Comparison of ENCODE assay signal across 1 cellular context in genomic region chr6:150755042-150755441, GRCh38.
TF ChIP-seq lines count a peak whose summit lies in the region.

No MANE protein-coding gene starts in this region.

TF ChIP-seq in HEK293, 187 proteins besides CTCF, POLR2A, EP300 and RAD21 (continued from another document):
- TF ChIP-seq, protein P1, sequence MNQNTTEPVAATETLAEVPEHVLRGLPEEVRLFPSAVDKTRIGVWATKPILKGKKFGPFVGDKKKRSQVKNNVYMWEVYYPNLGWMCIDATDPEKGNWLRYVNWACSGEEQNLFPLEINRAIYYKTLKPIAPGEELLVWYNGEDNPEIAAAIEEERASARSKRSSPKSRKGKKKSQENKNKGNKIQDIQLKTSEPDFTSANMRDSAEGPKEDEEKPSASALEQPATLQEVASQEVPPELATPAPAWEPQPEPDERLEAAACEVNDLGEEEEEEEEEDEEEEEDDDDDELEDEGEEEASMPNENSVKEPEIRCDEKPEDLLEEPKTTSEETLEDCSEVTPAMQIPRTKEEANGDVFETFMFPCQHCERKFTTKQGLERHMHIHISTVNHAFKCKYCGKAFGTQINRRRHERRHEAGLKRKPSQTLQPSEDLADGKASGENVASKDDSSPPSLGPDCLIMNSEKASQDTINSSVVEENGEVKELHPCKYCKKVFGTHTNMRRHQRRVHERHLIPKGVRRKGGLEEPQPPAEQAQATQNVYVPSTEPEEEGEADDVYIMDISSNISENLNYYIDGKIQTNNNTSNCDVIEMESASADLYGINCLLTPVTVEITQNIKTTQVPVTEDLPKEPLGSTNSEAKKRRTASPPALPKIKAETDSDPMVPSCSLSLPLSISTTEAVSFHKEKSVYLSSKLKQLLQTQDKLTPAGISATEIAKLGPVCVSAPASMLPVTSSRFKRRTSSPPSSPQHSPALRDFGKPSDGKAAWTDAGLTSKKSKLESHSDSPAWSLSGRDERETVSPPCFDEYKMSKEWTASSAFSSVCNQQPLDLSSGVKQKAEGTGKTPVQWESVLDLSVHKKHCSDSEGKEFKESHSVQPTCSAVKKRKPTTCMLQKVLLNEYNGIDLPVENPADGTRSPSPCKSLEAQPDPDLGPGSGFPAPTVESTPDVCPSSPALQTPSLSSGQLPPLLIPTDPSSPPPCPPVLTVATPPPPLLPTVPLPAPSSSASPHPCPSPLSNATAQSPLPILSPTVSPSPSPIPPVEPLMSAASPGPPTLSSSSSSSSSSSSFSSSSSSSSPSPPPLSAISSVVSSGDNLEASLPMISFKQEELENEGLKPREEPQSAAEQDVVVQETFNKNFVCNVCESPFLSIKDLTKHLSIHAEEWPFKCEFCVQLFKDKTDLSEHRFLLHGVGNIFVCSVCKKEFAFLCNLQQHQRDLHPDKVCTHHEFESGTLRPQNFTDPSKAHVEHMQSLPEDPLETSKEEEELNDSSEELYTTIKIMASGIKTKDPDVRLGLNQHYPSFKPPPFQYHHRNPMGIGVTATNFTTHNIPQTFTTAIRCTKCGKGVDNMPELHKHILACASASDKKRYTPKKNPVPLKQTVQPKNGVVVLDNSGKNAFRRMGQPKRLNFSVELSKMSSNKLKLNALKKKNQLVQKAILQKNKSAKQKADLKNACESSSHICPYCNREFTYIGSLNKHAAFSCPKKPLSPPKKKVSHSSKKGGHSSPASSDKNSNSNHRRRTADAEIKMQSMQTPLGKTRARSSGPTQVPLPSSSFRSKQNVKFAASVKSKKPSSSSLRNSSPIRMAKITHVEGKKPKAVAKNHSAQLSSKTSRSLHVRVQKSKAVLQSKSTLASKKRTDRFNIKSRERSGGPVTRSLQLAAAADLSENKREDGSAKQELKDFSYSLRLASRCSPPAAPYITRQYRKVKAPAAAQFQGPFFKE (tag by site-specific recombination; IDR thresholded peaks at IDR 0.05; ENCODE audit: borderline replicate concordance): no peak
- TF ChIP-seq ZNF623 (tag by site-specific recombination; IDR thresholded peaks at IDR 0.05) (no peak), ZBTB17 (tag by site-specific recombination; IDR thresholded peaks at IDR 0.05) (peak; percentile 53), ZNF362 (tag by site-specific recombination; IDR thresholded peaks at IDR 0.05) (0 out of 2 replicates have a peak, but pooled peaks have one; percentile 42), ZBTB21 (tag by site-specific recombination; IDR thresholded peaks at IDR 0.05) (no peak), ZXDB (tag by site-specific recombination; IDR thresholded peaks at IDR 0.05) (0 out of 2 replicates have a peak, but pooled peaks have one; percentile 33), ZNF600 (tag by site-specific recombination; IDR thresholded peaks at IDR 0.05) (no peak), SP7 (tag by site-specific recombination; IDR thresholded peaks at IDR 0.05) (0 out of 2 replicates have a peak, but pooled peaks have one; percentile 53), MZF1 (tag by site-specific recombination; IDR thresholded peaks at IDR 0.05; ENCODE audit: borderline replicate concordance) (peak; percentile 66; the same call in 1 of the 2 replicates), KLF8 (tag by site-specific recombination; IDR thresholded peaks at IDR 0.05) (0 out of 2 replicates have a peak, but pooled peaks have one; percentile 13), ZNF37A (tag by site-specific recombination; IDR thresholded peaks at IDR 0.05) (no peak), GFI1B (tag by site-specific recombination; IDR thresholded peaks at IDR 0.05) (no peak), ZNF292 (tag by site-specific recombination; IDR thresholded peaks at IDR 0.05; ENCODE audit: borderline replicate concordance, low read depth) (no peak), ZNF366 (tag by site-specific recombination; conservative IDR thresholded peaks at IDR 0.05) (0 out of 2 replicates have a peak, but pooled peaks have one; percentile 10), GLIS1 (tag by site-specific recombination; IDR thresholded peaks at IDR 0.05) (peak; percentile 62), ZNF184 (tag by site-specific recombination; IDR thresholded peaks at IDR 0.05) (peak; percentile 40; the same call in 1 of the 2 replicates), FEZF1 (tag by site-specific recombination; IDR thresholded peaks at IDR 0.05) (peak; percentile 58; the same call in 1 of the 2 replicates)
- TF ChIP-seq, protein P2, sequence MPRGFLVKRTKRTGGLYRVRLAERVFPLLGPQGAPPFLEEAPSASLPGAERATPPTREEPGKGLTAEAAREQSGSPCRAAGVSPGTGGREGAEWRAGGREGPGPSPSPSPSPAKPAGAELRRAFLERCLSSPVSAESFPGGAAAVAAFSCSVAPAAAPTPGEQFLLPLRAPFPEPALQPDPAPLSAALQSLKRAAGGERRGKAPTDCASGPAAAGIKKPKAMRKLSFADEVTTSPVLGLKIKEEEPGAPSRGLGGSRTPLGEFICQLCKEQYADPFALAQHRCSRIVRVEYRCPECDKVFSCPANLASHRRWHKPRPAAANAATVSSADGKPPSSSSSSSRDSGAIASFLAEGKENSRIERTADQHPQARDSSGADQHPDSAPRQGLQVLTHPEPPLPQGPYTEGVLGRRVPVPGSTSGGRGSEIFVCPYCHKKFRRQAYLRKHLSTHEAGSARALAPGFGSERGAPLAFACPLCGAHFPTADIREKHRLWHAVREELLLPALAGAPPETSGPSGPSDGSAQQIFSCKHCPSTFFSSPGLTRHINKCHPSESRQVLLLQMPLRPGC (tag by site-specific recombination; IDR thresholded peaks at IDR 0.05): 0 out of 2 replicates have a peak, but pooled peaks have one; percentile 50
